27 cellular contexts compared by ENCODE assay signal in genomic region chr9:98569070-98569469, GRCh38.
"Had no signal": no experiment of that assay in that cellular context is flagged by ENCODE, and none has a peak within 500 bp of the region (broad histone marks: within the 10 kb centered on the region; RNA-seq: fewer than 3 reads in every experiment).

No MANE protein-coding gene starts in this region.

- H3K9ac ChIP-seq: KMS-11 had no signal

- ATAC-seq: activated naive CD4-positive, alpha-beta T cell treated with anti-CD3 and anti-CD28 coated beads, Interleukin-2, amount 50 U/mL, for 72 hours; activated T-cell treated with anti-CD3 and anti-CD28 coated beads, Interleukin-2, amount 50 U/mL, for 4 hours had no signal

- H3K9me3 Mint-ChIP-seq: activated CD4-positive, alpha-beta memory T cell treated with anti-CD3 and anti-CD28 coated beads, Interleukin-2, amount 10 ng/mL, durations not matched to agents 7 days and 5 days; activated naive CD4-positive, alpha-beta T cell treated with anti-CD3 and anti-CD28 coated beads, Interleukin-2, amount 50 U/mL, for 72 hours; activated T-cell treated with anti-CD3 and anti-CD28 coated beads, Interleukin-2, amount 50 U/mL, for 4 hours; T-helper 1 cell treated with Interleukin-12 subunit alpha and Interleukin-12 subunit beta and Interleukin-4 antibody, amounts not matched to agents 30 μg/mL and 1 μg/mL, for 36 hours had no signal

- H3K27ac ChIP-seq: brain microvascular endothelial cell, cardiac muscle cell, KMS-11, Peyer's patch, RWPE1, SJSA1, VCaP had no signal

- H3K36me3 ChIP-seq: brain microvascular endothelial cell, cardiac muscle cell, MG63, Peyer's patch, SJSA1 had no signal

- H3K36me3 Mint-ChIP-seq: activated naive CD4-positive, alpha-beta T cell treated with anti-CD3 and anti-CD28 coated beads, Interleukin-2, amount 50 U/mL, for 72 hours had no signal

- H3K4me1 ChIP-seq: Peyer's patch, SJSA1 had no signal

- H3K4me3 Mint-ChIP-seq: activated CD4-positive, alpha-beta memory T cell treated with anti-CD3 and anti-CD28 coated beads, Interleukin-2, amount 10 ng/mL, durations not matched to agents 7 days and 5 days; activated T-cell treated with anti-CD3 and anti-CD28 coated beads, Interleukin-2, amount 50 U/mL, for 4 hours; T-helper 1 cell treated with Interleukin-12 subunit alpha and Interleukin-12 subunit beta and Interleukin-4 antibody, amounts not matched to agents 30 μg/mL and 1 μg/mL, for 36 hours had no signal

- H3K4me3 ChIP-seq: cardiac muscle cell, MG63, Peyer's patch, SJSA1 had no signal

- H3K4me2 ChIP-seq: KMS-11 had no signal

- H3K27me3 ChIP-seq: brain microvascular endothelial cell, cardiac muscle cell, MG63, Peyer's patch, SJSA1 had no signal

- DNase-seq: activated CD4-positive, alpha-beta memory T cell treated with anti-CD3 and anti-CD28 coated beads, Interleukin-2, amount 10 ng/mL, durations not matched to agents 7 days and 5 days; activated CD4-positive, alpha-beta T cell treated with anti-CD3 and anti-CD28 coated beads, Interleukin-2, amount 50 U/mL, for 1 hour; activated CD4-positive, CD25-positive, alpha-beta regulatory T cell; activated effector memory CD4-positive, alpha-beta T cell treated with anti-CD3 and anti-CD28 coated beads, Interleukin-2, amount 50 U/mL, for 16 hours; activated naive CD4-positive, alpha-beta T cell treated with Interleukin-2 at 50 U/mL for 16 hours; activated T-cell treated with anti-CD3 and anti-CD28 coated beads, Interleukin-2, amount 50 U/mL, for 4 hours; amygdala; brain microvascular endothelial cell; MG63; MV-4-11; NCI-H1092 treated with DMSO at 0.1 percent for 48 hours; NCI-H1417 treated with DMSO at 0.1 percent for 48 hours; NCI-H1694; NCI-H2029; NCI-H345; NCI-H510A; NCI-H526 treated with DMSO at 0.1 percent for 48 hours; Peyer's patch; SHP77; T1000 had no signal

- H3K27ac Mint-ChIP-seq: activated CD4-positive, alpha-beta memory T cell treated with anti-CD3 and anti-CD28 coated beads, Interleukin-2, amount 10 ng/mL, durations not matched to agents 7 days and 5 days; activated naive CD4-positive, alpha-beta T cell treated with anti-CD3 and anti-CD28 coated beads, Interleukin-2, amount 50 U/mL, for 72 hours; T-helper 1 cell treated with Interleukin-12 subunit alpha and Interleukin-12 subunit beta and Interleukin-4 antibody, amounts not matched to agents 30 μg/mL and 1 μg/mL, for 36 hours had no signal

- H3K9me3 ChIP-seq: MG63, Peyer's patch, SJSA1 had no signal

- H3K4me1 Mint-ChIP-seq: activated CD4-positive, alpha-beta memory T cell treated with anti-CD3 and anti-CD28 coated beads, Interleukin-2, amount 10 ng/mL, durations not matched to agents 7 days and 5 days had no signal
